20 cellular contexts compared by ENCODE assay signal in the genomic region with DNA sequence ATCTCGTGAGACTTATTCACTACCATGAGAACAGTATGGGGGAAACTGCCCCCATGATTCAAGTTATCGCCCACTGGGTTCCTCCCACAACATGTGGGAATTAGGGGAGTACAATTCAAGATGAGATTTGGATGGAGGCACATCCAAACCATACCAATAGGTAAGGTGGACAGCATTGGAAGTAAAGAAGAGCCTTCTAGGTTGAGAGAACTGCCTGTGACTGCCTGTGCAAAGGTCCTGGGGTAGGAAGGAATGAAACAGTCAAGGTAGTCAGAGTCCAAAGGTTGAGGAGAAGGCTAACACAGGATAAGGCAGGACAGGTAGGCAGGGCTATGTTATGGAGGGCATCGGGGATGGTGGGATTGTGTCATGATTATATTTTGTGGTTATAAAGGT. TPM values are rescaled to one million over a fixed set of nuclear protein-coding genes. Genes with fewer than 3 reads are reported as not detected.
DNase-seq lines count a peak whose midpoint lies in the region; ATAC-seq and TF ChIP-seq lines count a peak whose summit lies in the region.
"Had no signal": no experiment of that assay in that cellular context is flagged by ENCODE, and none has a peak within 500 bp of the region (broad histone marks: within the 10 kb centered on the region; RNA-seq: fewer than 3 reads in every experiment).

No MANE protein-coding gene starts in this region.

- H3K27me3 ChIP-seq in BLaER1 treated with 17β-estradiol and CSF1 and Interleukin-3, amounts not matched to agents 10 nM and 100 nM: no peaks in the 10 kb centered on the region
- H3K27me3 ChIP-seq in PC-9 (ENCODE audit: insufficient read depth, low read depth): no peaks in the 10 kb centered on the region

- H3K9me3 Mint-ChIP-seq in stimulated activated memory B cell treated with anti-CD40 and anti-IgM and Interleukin-4, amounts not matched to agents 10 μg/mL and 1 μg/mL and 100 μg/mL, for 72 hours: peaks cover 11% of the 10 kb centered on the region
- H3K9me3 Mint-ChIP-seq in CD14-positive monocyte: peaks cover 4 to 12% (median 6%) of the 10 kb centered on the region in 7 donors

- no peaks in the 10 kb centered on the region for H4K20me1 ChIP-seq in BLaER1 treated with 17β-estradiol and CSF1 and Interleukin-3, amounts not matched to agents 10 nM and 100 nM
- no peaks in the 10 kb centered on the region for H4K20me1 ChIP-seq in PC-9 (ENCODE audit: insufficient read depth)

- peaks cover 7% of the 10 kb centered on the region for H3K36me3 Mint-ChIP-seq in stimulated activated memory B cell treated with anti-CD40 and anti-IgM and Interleukin-4, amounts not matched to agents 10 μg/mL and 1 μg/mL and 100 μg/mL, for 72 hours
- H3K36me3 Mint-ChIP-seq in CD14-positive monocyte: no peaks in the 10 kb centered on the region
- H3K36me3 Mint-ChIP-seq: CD8-positive, alpha-beta T cell had no signal

- peaks cover 70% of the 10 kb centered on the region for H3K79me2 ChIP-seq in PC-9 (ENCODE audit: low read depth)

- no TSS peak for BruUV-seq in PC-9 (replicated peaks; lab: Mats Ljungman, UMichigan)

- no peak overlapping the region for H2AFZ ChIP-seq in PC-9

- peaks cover 26% of the 10 kb centered on the region for H3F3A ChIP-seq in PC-9 (ENCODE audit: insufficient read depth, low read depth)

- H3K9me3 ChIP-seq in BLaER1 treated with 17β-estradiol and CSF1 and Interleukin-3, amounts not matched to agents 10 nM and 100 nM (replicated peaks in 1 of 11): peaks cover 6 to 27% (median 12%) of the 10 kb centered on the region in 11 experiments; a peak in 18 of 22 replicates
- no peaks in the 10 kb centered on the region for H3K9me3 ChIP-seq in PC-9 (ENCODE audit: insufficient read depth, low read depth)
- H3K9me3 ChIP-seq: BE2C, HAP-1, SJSA1 had no signal

- POLR2A ChIA-PET in PC-9 (lab: Charles Lee; ENCODE audit: unreplicated experiment): no interaction called here

- intact Hi-C loops in PC-9 (cut with micrococcal nuclease; ENCODE audit: unreplicated experiment) (no loop called here), left colon (cut with DNase I, micrococcal nuclease) (no loop called here), CD14-positive monocyte (cut with micrococcal nuclease) (no loop called here)

- peaks cover 10 to 22% (median 16%) of the 10 kb centered on the region in 10 experiments; a peak in 18 of 20 replicates for H3K4me1 ChIP-seq in BLaER1 treated with 17β-estradiol and CSF1 and Interleukin-3, amounts not matched to agents 10 nM and 100 nM
- H3K4me1 ChIP-seq in PC-9 (replicated peaks; ENCODE audit: insufficient read depth): peaks cover 43% of the 10 kb centered on the region
- H3K4me1 ChIP-seq: BE2C, HAP-1, SJSA1 had no signal

- peak overlapping the region; percentile 79 for H3K27ac Mint-ChIP-seq in stimulated activated memory B cell treated with anti-CD40 and anti-IgM and Interleukin-4, amounts not matched to agents 10 μg/mL and 1 μg/mL and 100 μg/mL, for 72 hours
- no peak overlapping the region for H3K27ac Mint-ChIP-seq in CD14-positive monocyte
- H3K27ac Mint-ChIP-seq: CD8-positive, alpha-beta T cell had no signal

- TF ChIP-seq CTCF in PC-9 (conservative IDR thresholded peaks at IDR 0.05) (no peak), CD14-positive monocyte (IDR thresholded peaks at IDR 0.05) (no peak)

- no peak overlapping the region for H3K4me3 ChIP-seq in BLaER1 treated with 17β-estradiol and CSF1 and Interleukin-3, amounts not matched to agents 10 nM and 100 nM
- no peak overlapping the region for H3K4me3 ChIP-seq in PC-9
- H3K4me3 ChIP-seq: HAP-1, SJSA1 had no signal

- H3K27me3 Mint-ChIP-seq in stimulated activated memory B cell treated with anti-CD40 and anti-IgM and Interleukin-4, amounts not matched to agents 10 μg/mL and 1 μg/mL and 100 μg/mL, for 72 hours: peaks cover 6% of the 10 kb centered on the region
- H3K27me3 Mint-ChIP-seq in CD14-positive monocyte (ENCODE audit: low read depth in 3 of 3): peaks cover 19 to 22% (median 21%) of the 10 kb centered on the region in 3 donors

- peaks cover 13% of the 10 kb centered on the region for H3K4me1 Mint-ChIP-seq in stimulated activated memory B cell treated with anti-CD40 and anti-IgM and Interleukin-4, amounts not matched to agents 10 μg/mL and 1 μg/mL and 100 μg/mL, for 72 hours
- no peaks in the 10 kb centered on the region for H3K4me1 Mint-ChIP-seq in CD14-positive monocyte

- DNase-seq in PC-9 (no peak), left colon (no peak), CD14-positive monocyte (ENCODE audit: low spot score) (no peak)
- DNase-seq: BE2C; CD8-positive, alpha-beta T cell; MM.1S; NCI-H1092; NCI-H1436 treated with DMSO at 0.1 percent for 48 hours; NCI-H2029 treated with DMSO at 0.1 percent for 48 hours; NCI-H748 treated with DMSO at 0.1 percent for 48 hours had no signal

- ATAC-seq in left colon: peak; percentile 45
- ATAC-seq in stimulated activated memory B cell treated with anti-CD40 and anti-IgM and Interleukin-4, amounts not matched to agents 10 μg/mL and 1 μg/mL and 100 μg/mL, for 72 hours: no peak
- no peak for ATAC-seq in GM19455 (IDR thresholded peaks at IDR 0.05; ENCODE audit: unreplicated experiment)
- ATAC-seq in GM18511 (IDR thresholded peaks at IDR 0.05; ENCODE audit: unreplicated experiment): no peak
- ATAC-seq in GM18868 (IDR thresholded peaks at IDR 0.05; ENCODE audit: unreplicated experiment): no peak
- ATAC-seq: CD8-positive, alpha-beta T cell had no signal

- H3K4me2 ChIP-seq in BLaER1 treated with 17β-estradiol and CSF1 and Interleukin-3, amounts not matched to agents 10 nM and 100 nM: peak overlapping the region in 8 of 11 experiments; percentile 12 to 53 (median 37); a peak in 9 of 22 replicates
- H3K4me2 ChIP-seq in PC-9: peak overlapping the region; percentile 63

- CTCF ChIA-PET in PC-9 (lab: Charles Lee): no interaction called here

- H3K36me3 ChIP-seq in BLaER1 treated with 17β-estradiol and CSF1 and Interleukin-3, amounts not matched to agents 10 nM and 100 nM: no peaks in the 10 kb centered on the region
- H3K36me3 ChIP-seq in PC-9 (ENCODE audit: low read depth): no peaks in the 10 kb centered on the region
- H3K36me3 ChIP-seq: BE2C, HAP-1, SJSA1 had no signal

- H3K4me3 Mint-ChIP-seq in stimulated activated memory B cell treated with anti-CD40 and anti-IgM and Interleukin-4, amounts not matched to agents 10 μg/mL and 1 μg/mL and 100 μg/mL, for 72 hours: no peak overlapping the region
- no peak overlapping the region for H3K4me3 Mint-ChIP-seq in CD14-positive monocyte
- H3K4me3 Mint-ChIP-seq: CD8-positive, alpha-beta T cell had no signal

- no peak overlapping the region for H3K9ac ChIP-seq in BLaER1 treated with 17β-estradiol and CSF1 and Interleukin-3, amounts not matched to agents 10 nM and 100 nM

- no peaks in the 10 kb centered on the region for H3K9me2 ChIP-seq in PC-9 (ENCODE audit: insufficient read depth)

- peak overlapping the region in 1 of 11 experiments; percentile 4; a peak in 1 of 22 replicates for H3K27ac ChIP-seq in BLaER1 treated with 17β-estradiol and CSF1 and Interleukin-3, amounts not matched to agents 10 nM and 100 nM
- no peak overlapping the region for H3K27ac ChIP-seq in PC-9
- H3K27ac ChIP-seq: SJSA1 had no signal

RNA-seq across cellular contexts. Expression of gene GDA, which starts 6.0 kb away (rescaled TPM):
- 98.1 and 142 TPM in 2 replicates for total RNA-seq in PC-9 (2021)
- 10 to 100 TPM; 35.3 to 44.7 TPM for total RNA-seq in left colon
- not detected for polyA plus RNA-seq in CD14-positive monocyte
- total RNA-seq: A172; CD8-positive, alpha-beta T cell; LHCN-M2; PC-3 had no signal
